In the genomic region with DNA sequence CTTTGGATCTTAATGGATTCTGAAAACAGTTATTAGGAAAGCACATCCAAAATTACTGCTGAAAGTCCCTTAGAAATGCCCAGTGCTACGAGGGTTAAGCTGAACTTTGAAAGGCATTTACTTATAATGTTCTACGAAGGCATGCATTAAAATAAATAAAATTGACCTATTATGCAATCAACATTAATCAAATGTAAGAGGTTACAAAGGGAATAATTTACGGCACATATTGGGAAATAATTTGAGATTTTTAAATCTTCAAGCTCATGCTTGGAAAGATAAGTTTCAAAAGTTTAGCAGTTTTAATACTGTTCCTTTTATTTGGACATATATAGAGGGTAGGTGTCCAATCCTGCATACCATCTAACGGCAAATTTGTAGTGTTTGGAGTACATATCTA, we compare ENCODE assay signal across 29 cellular contexts.
"Had no signal": no experiment of that assay in that cellular context is flagged by ENCODE, and none has a peak within 500 bp of the region (broad histone marks: within the 10 kb centered on the region; RNA-seq: fewer than 3 reads in every experiment).

No MANE protein-coding gene starts in this region.

- H3K27ac Mint-ChIP-seq: dendritic cell treated with granulocyte-macrophage colony-stimulating factor and Interleukin-4, amounts not matched to agents 40 ng/mL and 50 ng/mL, for 4 days; effector memory CD8-positive, alpha-beta T cell; endodermal cell had no signal

- H3K4me3 Mint-ChIP-seq: dendritic cell treated with granulocyte-macrophage colony-stimulating factor and Interleukin-4, amounts not matched to agents 40 ng/mL and 50 ng/mL, for 4 days; effector memory CD8-positive, alpha-beta T cell; endodermal cell had no signal

- H3K4me1 ChIP-seq: colonic mucosa, esophagus muscularis mucosa, esophagus squamous epithelium, foreskin keratinocyte, gastrocnemius medialis, gastroesophageal sphincter, heart left ventricle, heart right ventricle had no signal

- H3K36me3 ChIP-seq: colonic mucosa, esophagus muscularis mucosa, esophagus squamous epithelium, gastrocnemius medialis, gastroesophageal sphincter, heart left ventricle, heart right ventricle had no signal

- DNase-seq: colonic mucosa; cortex of kidney; dermis blood vessel endothelial cell; dorsolateral prefrontal cortex; effector CD4-positive, alpha-beta T cell; effector CD8-positive, alpha-beta T cell; effector memory CD4-positive, alpha-beta T cell; effector memory CD8-positive, alpha-beta T cell; endodermal cell; erythroblast; esophagus squamous epithelium; foreskin fibroblast; foreskin keratinocyte; foreskin melanocyte; gastrocnemius medialis; glutamatergic neuron; head of caudate nucleus; heart left ventricle; heart right ventricle had no signal

- FAIRE-seq: colon, endometrium, endothelial cell of umbilical vein, frontal cortex had no signal

- H3K27ac ChIP-seq: colonic mucosa, coronary artery, dorsolateral prefrontal cortex, epithelial cell of prostate, esophagus muscularis mucosa, esophagus squamous epithelium, foreskin keratinocyte, gastrocnemius medialis, gastroesophageal sphincter, heart left ventricle, heart right ventricle had no signal

- H3K4me1 Mint-ChIP-seq: endodermal cell had no signal

- H3K4me3 ChIP-seq: colonic mucosa, coronary artery, dorsolateral prefrontal cortex, esophagus muscularis mucosa, esophagus squamous epithelium, gastrocnemius medialis, gastroesophageal sphincter, heart left ventricle, heart right ventricle had no signal

- H3K27me3 Mint-ChIP-seq: dendritic cell treated with granulocyte-macrophage colony-stimulating factor and Interleukin-4, amounts not matched to agents 40 ng/mL and 50 ng/mL, for 4 days; effector memory CD8-positive, alpha-beta T cell had no signal

- ATAC-seq: effector memory CD8-positive, alpha-beta T cell; esophagus mucosa; foreskin keratinocyte; gastrocnemius medialis; gastroesophageal sphincter; heart left ventricle; heart right ventricle had no signal

- H3K27me3 ChIP-seq: colonic mucosa, dorsolateral prefrontal cortex, esophagus muscularis mucosa, esophagus squamous epithelium, foreskin keratinocyte, gastrocnemius medialis, gastroesophageal sphincter, heart left ventricle, heart right ventricle had no signal

- H3K9me3 ChIP-seq: colonic mucosa, gastrocnemius medialis had no signal
